In the genomic region with DNA sequence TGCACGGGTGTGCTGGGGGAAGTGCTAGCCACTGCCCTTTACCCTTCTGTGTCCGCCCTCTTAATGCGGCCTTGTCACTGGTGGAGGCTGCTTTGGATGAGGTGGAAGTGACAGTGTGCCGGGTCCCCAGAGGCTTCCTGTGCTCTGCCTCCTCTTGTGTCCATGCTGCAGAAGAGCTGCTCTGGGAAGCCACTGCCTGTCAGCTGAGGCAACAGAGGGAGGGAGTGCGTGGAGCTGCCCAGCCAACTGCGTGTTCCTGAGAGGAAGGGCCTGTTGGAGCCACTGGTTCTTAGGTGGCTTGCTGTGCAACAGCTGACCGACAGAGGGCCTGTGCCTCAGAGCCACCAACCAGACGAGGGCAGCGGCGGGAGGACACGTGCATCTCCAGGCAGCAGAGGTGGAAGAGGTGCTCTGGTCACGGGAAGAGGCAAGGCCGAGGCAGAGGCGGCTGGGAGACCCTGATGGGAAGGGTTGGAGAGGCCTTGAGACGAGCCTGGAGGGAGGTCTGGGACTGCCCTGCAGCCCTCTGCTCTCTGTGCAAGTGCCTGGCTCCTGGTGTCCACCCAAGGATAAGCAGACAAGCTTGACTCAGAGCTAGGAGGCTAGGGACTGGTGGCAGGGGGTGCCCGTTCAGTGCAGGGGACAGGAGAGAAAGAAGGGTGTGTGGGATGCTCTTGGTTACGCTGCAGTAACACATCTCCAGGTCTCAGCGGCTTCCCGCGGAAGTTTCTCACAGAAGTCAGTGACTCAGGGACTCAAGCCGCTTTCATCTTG, we compare ENCODE assay signal across 9 cellular contexts. TPM values are rescaled to one million over a fixed set of nuclear protein-coding genes. Genes with fewer than 3 reads are reported as not detected.
DNase-seq lines count a peak whose midpoint lies in the region; ATAC-seq and TF ChIP-seq lines count a peak whose summit lies in the region.
"Had no signal": no experiment of that assay in that cellular context is flagged by ENCODE, and none has a peak within 500 bp of the region (broad histone marks: within the 10 kb centered on the region; RNA-seq: fewer than 3 reads in every experiment).

No MANE protein-coding gene starts in this region.

- DNase-seq in RWPE1 (ENCODE audit: low spot score), result no peak
- DNase-seq in dermis blood vessel endothelial cell, result peak; percentile 20
- peak; percentile 79 to 90 (median 83) for DNase-seq in right lobe of liver
- DNase-seq in superior temporal gyrus (ENCODE audit: extremely low spot score), result peak; percentile 72
- no peak for DNase-seq in kidney tubule cell (ENCODE audit: low spot score)
- no peak for DNase-seq in NCI-H2107 (lab: John Stamatoyannopoulos, UW)
- DNase-seq: KG1 had no signal

- peak overlapping the region; percentile 25 for H3K27ac ChIP-seq in RWPE1
- H3K27ac ChIP-seq in right lobe of liver, result peak overlapping the region; percentile 51 to 89 (median 89)

- H3K36me3 ChIP-seq in right lobe of liver, result no peaks in the 10 kb centered on the region

- H3K9me3 ChIP-seq in right lobe of liver, result no peaks in the 10 kb centered on the region

- no peak for TF ChIP-seq CTCF in RWPE1 (conservative IDR thresholded peaks at IDR 0.05; ENCODE audit: low read depth)
- TF ChIP-seq CTCF in right lobe of liver (IDR thresholded peaks at IDR 0.05), result peak; percentile 29 to 69 (median 42)

- peak; percentile 59 for TF ChIP-seq POLR2A in right lobe of liver (IDR thresholded peaks at IDR 0.05)

- POLR2A ChIA-PET in RWPE1 (lab: Yijun Ruan, JAX; ENCODE audit: low non-redundant PET), result no interaction called here

- CTCF ChIA-PET in RWPE1 (lab: Yijun Ruan, JAX), result interaction anchor here (1.1 kb wide), 1 partner anchor 19 kb away, joined by 5 read pairs; no protein-coding TSS in a partner anchor

- H3K27me3 ChIP-seq in right lobe of liver, result no peaks in the 10 kb centered on the region

- ATAC-seq in right lobe of liver (peak; percentile 63 to 70 (median 66)), HG03097 (IDR thresholded peaks at IDR 0.05; ENCODE audit: low FRiP score, unreplicated experiment) (no peak)

- H3K4me3 ChIP-seq in right lobe of liver, result peak overlapping the region in 2 of 3 donors; percentile 56 to 63

- peaks cover 0 to 40% (median 16%) of the 10 kb centered on the region in 4 donors for H3K4me1 ChIP-seq in right lobe of liver

- intact Hi-C loops in right lobe of liver (cut with DNase I), result no loop called here

- 28% methylated on average over 10 of the region's 21 CpGs for WGBS in right lobe of liver (ENCODE audit: insufficient coverage, low coverage, low lambda C conversion rate, missing lambda C conversion rate)

RNA-seq across cellular contexts. Expression of a gene that starts 25.4 kb away (rescaled TPM):
- total RNA-seq in dermis blood vessel endothelial cell (11.5 and 12.6 TPM in 2 replicates), right lobe of liver (10 to 100 TPM in 2 of 6 experiments, 1 to 10 TPM in 4; 2.3 to 27.9 (median 5.7) TPM)

RNA-seq across cellular contexts. Expression of a gene that starts 41.2 kb away (rescaled TPM):
- total RNA-seq in dermis blood vessel endothelial cell (19.4 and 22.8 TPM in 2 replicates), right lobe of liver (1 to 10 TPM; 5.7 to 9.2 (median 6.7) TPM)

RNA-seq across cellular contexts. Expression of a gene that starts 49.9 kb away (rescaled TPM):
- total RNA-seq in dermis blood vessel endothelial cell (not detected in 2 replicates), right lobe of liver (10 to 100 TPM in 2 of 6 experiments, 1 to 10 TPM in 4; 2.3 to 12.0 (median 6.5) TPM)
- total RNA-seq: glomerular endothelial cell had no signal

Comparison
In these comparisons a context has a peak if more than half of its experiments do, and no peak if none do; other contexts are left out.
1. DNase-seq: peak in dermis blood vessel endothelial cell (single experiment), right lobe of liver (3 of 3) and superior temporal gyrus (single experiment); none in RWPE1 (single experiment), kidney tubule cell (single experiment) and NCI-H2107 (single experiment).